Comparison of ENCODE assay signal across 11 cellular contexts in the genomic region with DNA sequence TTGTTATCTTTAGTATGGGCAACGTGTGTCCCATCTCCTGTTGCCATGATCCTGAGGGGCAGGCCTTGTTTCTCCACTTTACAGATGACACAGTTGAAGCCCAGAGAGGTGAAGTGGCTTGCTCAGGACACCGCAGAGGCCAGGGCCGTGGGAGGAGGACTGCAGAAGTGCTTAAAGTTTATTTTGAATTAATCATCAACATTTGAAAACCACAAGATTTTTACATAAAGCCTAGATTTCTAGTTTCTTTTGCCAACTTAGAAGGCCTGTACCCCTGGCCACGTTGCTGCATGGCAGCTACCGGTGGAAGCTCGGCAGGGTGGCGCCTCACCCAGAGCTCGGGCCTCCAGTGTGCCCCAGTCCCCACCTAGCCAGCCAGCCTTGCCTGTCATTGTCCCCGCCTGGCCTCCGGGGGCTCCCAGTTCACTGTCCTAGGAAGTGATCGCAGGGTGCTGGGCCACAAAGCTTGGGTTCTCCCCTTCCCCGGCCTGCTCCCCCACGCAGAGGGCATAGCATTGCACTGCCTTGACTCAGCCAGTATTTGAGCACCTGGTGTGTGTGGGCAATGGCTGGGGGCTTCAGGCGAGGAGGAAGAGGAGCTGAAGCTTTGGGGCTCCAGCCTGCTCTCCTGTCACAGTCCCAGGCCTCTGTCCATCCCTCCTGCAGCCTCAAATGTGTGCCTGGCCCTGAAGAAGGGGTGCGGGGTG. TPM values are rescaled to one million over a fixed set of nuclear protein-coding genes. Genes with fewer than 3 reads are reported as not detected.
DNase-seq lines count a peak whose midpoint lies in the region; ATAC-seq and TF ChIP-seq lines count a peak whose summit lies in the region.
"Had no signal": no experiment of that assay in that cellular context is flagged by ENCODE, and none has a peak within 500 bp of the region (broad histone marks: within the 10 kb centered on the region; RNA-seq: fewer than 3 reads in every experiment).

No MANE protein-coding gene starts in this region.

- TF ChIP-seq CTCF in RWPE1 (conservative IDR thresholded peaks at IDR 0.05; ENCODE audit: low read depth), result no peak

- H3K4me3 Mint-ChIP-seq in activated CD8-positive, alpha-beta memory T cell treated with anti-CD3 and anti-CD28 coated beads, Interleukin-2, amount 10 ng/mL, durations not matched to agents 7 days and 5 days, result no peak overlapping the region
- H3K4me3 Mint-ChIP-seq in stimulated activated memory B cell treated with anti-CD40 and anti-IgM and Interleukin-4, amounts not matched to agents 10 μg/mL and 1 μg/mL and 100 μg/mL, for 72 hours, result no peak overlapping the region

- H3K4me1 Mint-ChIP-seq in activated CD8-positive, alpha-beta memory T cell treated with anti-CD3 and anti-CD28 coated beads, Interleukin-2, amount 10 ng/mL, durations not matched to agents 7 days and 5 days, result peaks cover 22% of the 10 kb centered on the region
- peaks cover 6% of the 10 kb centered on the region for H3K4me1 Mint-ChIP-seq in stimulated activated memory B cell treated with anti-CD40 and anti-IgM and Interleukin-4, amounts not matched to agents 10 μg/mL and 1 μg/mL and 100 μg/mL, for 72 hours

- DNase-seq in activated CD8-positive, alpha-beta memory T cell treated with anti-CD3 and anti-CD28 coated beads, Interleukin-2, amount 10 ng/mL, durations not matched to agents 7 days and 5 days, result no peak
- no peak for DNase-seq in activated CD8-positive, alpha-beta memory T cell treated with anti-CD3 and anti-CD28 coated beads, Interleukin-2, amount 50 U/mL, for 48 hours
- no peak for DNase-seq in RWPE1 (ENCODE audit: low spot score)
- peak; percentile 42 for DNase-seq in fibroblast of the conjunctiva (ENCODE audit: low read depth)
- no peak for DNase-seq in SKM-1 (lab: John Stamatoyannopoulos, UW; ENCODE audit: unreplicated experiment)
- no peak for DNase-seq in NCI-H774 (lab: John Stamatoyannopoulos, UW)
- DNase-seq: AML-193, NCI-H1105, PC-9 had no signal

- CTCF ChIA-PET in activated CD8-positive, alpha-beta memory T cell treated with anti-CD3 and anti-CD28 coated beads, Interleukin-2, amount 10 ng/mL, durations not matched to agents 7 days and 5 days (lab: Charles Lee), result interaction anchor here (1.3 to 2.1 kb wide), 2 partner anchors 26 to 104 kb away, joined by 5 read pairs; no protein-coding TSS in a partner anchor
- CTCF ChIA-PET in RWPE1 (lab: Yijun Ruan, JAX), result no interaction called here

- H3K27ac Mint-ChIP-seq in activated CD8-positive, alpha-beta memory T cell treated with anti-CD3 and anti-CD28 coated beads, Interleukin-2, amount 10 ng/mL, durations not matched to agents 7 days and 5 days, result no peak overlapping the region
- H3K27ac Mint-ChIP-seq in stimulated activated memory B cell treated with anti-CD40 and anti-IgM and Interleukin-4, amounts not matched to agents 10 μg/mL and 1 μg/mL and 100 μg/mL, for 72 hours, result no peak overlapping the region

- POLR2A ChIA-PET in RWPE1 (lab: Yijun Ruan, JAX; ENCODE audit: low non-redundant PET), result interaction anchor here (0.6 kb wide), 1 partner anchor 166 kb away, joined by 3 read pairs; no protein-coding TSS in a partner anchor

- H3K36me3 Mint-ChIP-seq in activated CD8-positive, alpha-beta memory T cell treated with anti-CD3 and anti-CD28 coated beads, Interleukin-2, amount 10 ng/mL, durations not matched to agents 7 days and 5 days, result no peaks in the 10 kb centered on the region
- no peaks in the 10 kb centered on the region for H3K36me3 Mint-ChIP-seq in stimulated activated memory B cell treated with anti-CD40 and anti-IgM and Interleukin-4, amounts not matched to agents 10 μg/mL and 1 μg/mL and 100 μg/mL, for 72 hours

- ATAC-seq in activated CD8-positive, alpha-beta memory T cell treated with anti-CD3 and anti-CD28 coated beads, Interleukin-2, amount 10 ng/mL, durations not matched to agents 7 days and 5 days, result peak; percentile 23
- ATAC-seq in stimulated activated memory B cell treated with anti-CD40 and anti-IgM and Interleukin-4, amounts not matched to agents 10 μg/mL and 1 μg/mL and 100 μg/mL, for 72 hours, result peak; percentile 28
- no peak for ATAC-seq in HG03342 (IDR thresholded peaks at IDR 0.05; ENCODE audit: unreplicated experiment)

- peak overlapping the region; percentile 17; the same call in 1 of the 2 replicates for H3K27ac ChIP-seq in RWPE1
- H3K27ac ChIP-seq: PC-9 had no signal

- peaks cover 5% of the 10 kb centered on the region for H3K27me3 Mint-ChIP-seq in activated CD8-positive, alpha-beta memory T cell treated with anti-CD3 and anti-CD28 coated beads, Interleukin-2, amount 10 ng/mL, durations not matched to agents 7 days and 5 days
- H3K27me3 Mint-ChIP-seq in stimulated activated memory B cell treated with anti-CD40 and anti-IgM and Interleukin-4, amounts not matched to agents 10 μg/mL and 1 μg/mL and 100 μg/mL, for 72 hours, result no peaks in the 10 kb centered on the region

- H3K9me3 Mint-ChIP-seq in activated CD8-positive, alpha-beta memory T cell treated with anti-CD3 and anti-CD28 coated beads, Interleukin-2, amount 10 ng/mL, durations not matched to agents 7 days and 5 days (ENCODE audit: low read depth), result no peaks in the 10 kb centered on the region
- H3K9me3 Mint-ChIP-seq in stimulated activated memory B cell treated with anti-CD40 and anti-IgM and Interleukin-4, amounts not matched to agents 10 μg/mL and 1 μg/mL and 100 μg/mL, for 72 hours, result no peaks in the 10 kb centered on the region

RNA-seq across cellular contexts. Expression of gene ADCY7, which starts 14.8 kb away (rescaled TPM):
- total RNA-seq in activated CD8-positive, alpha-beta memory T cell treated with anti-CD3 and anti-CD28 coated beads, Interleukin-2, amount 10 ng/mL, durations not matched to agents 7 days and 5 days, result 100 to 1,000 TPM; 131 to 232 TPM
